In the genomic region with DNA sequence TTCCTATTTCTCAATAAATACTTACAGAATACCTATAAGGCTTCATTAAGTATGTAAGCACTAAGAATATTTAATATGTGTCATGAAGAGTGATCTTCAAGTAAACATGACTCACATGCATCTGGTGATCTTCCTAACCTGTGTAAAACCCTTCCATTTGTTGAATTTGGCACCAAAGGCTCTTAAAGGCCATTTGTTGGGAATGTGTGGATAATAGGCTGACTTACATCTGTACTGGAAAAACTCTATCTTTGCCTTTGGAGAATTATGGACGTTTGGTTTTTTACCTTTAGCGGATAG, we compare ENCODE assay signal across 19 cellular contexts.
DNase-seq lines count a peak whose midpoint lies in the region; ATAC-seq and TF ChIP-seq lines count a peak whose summit lies in the region.
"Had no signal": no experiment of that assay in that cellular context is flagged by ENCODE, and none has a peak within 500 bp of the region (broad histone marks: within the 10 kb centered on the region; RNA-seq: fewer than 3 reads in every experiment).

No MANE protein-coding gene starts in this region.

- H3K27ac ChIP-seq in upper lobe of left lung: peak overlapping the region; percentile 23 to 69 (median 56)
- H3K27ac ChIP-seq: VCaP had no signal

- DNase-seq in activated naive CD4-positive, alpha-beta T cell treated with anti-CD3 and anti-CD28 coated beads for 36 hours: no peak
- DNase-seq in activated naive CD4-positive, alpha-beta T cell treated with anti-CD3 and anti-CD28 coated beads, Interleukin-2, amount 50 U/mL, for 16 hours: no peak
- DNase-seq in activated B cell treated with CpG ODN at 0.5 μM for 24 hours: no peak
- DNase-seq in upper lobe of left lung: no peak
- no peak for DNase-seq in DMS153 (lab: John Stamatoyannopoulos, UW)
- DNase-seq in HAP-1 (ENCODE audit: low spot score in 2 of 2): no peak
- DNase-seq: activated effector memory CD4-positive, alpha-beta T cell treated with Interleukin-2 at 50 U/mL for 16 hours; DND-41; naive thymus-derived CD4-positive, alpha-beta T cell; NCI-H1436 treated with DMSO at 0.1 percent for 48 hours; NCI-H2227 treated with DMSO at 0.1 percent for 48 hours; T-helper 1 cell; transverse colon had no signal

- ATAC-seq in activated B cell treated with CpG ODN at 0.5 μM for 24 hours (ENCODE audit: low read depth) (no peak), esophagus mucosa (peak; percentile 48), upper lobe of left lung (ENCODE audit: low FRiP score in 2 of 2) (no peak), HG02798 (IDR thresholded peaks at IDR 0.05; ENCODE audit: poor library complexity, unreplicated experiment) (no peak)
- ATAC-seq: gastroesophageal sphincter had no signal

- H3K36me3 ChIP-seq in upper lobe of left lung (no peaks in the 10 kb centered on the region), HAP-1 (replicated peaks) (no peaks in the 10 kb centered on the region)
- H3K36me3 ChIP-seq: gastroesophageal sphincter, transverse colon had no signal

- no peak for TF ChIP-seq POLR2A in upper lobe of left lung (IDR thresholded peaks at IDR 0.05)

- TF ChIP-seq CTCF in activated B cell treated with CpG ODN at 0.5 μM for 24 hours (IDR thresholded peaks at IDR 0.05): no peak
- TF ChIP-seq CTCF in upper lobe of left lung (IDR thresholded peaks at IDR 0.05): no peak

- H3K9me3 ChIP-seq in upper lobe of left lung (peaks cover 0 to 5% (median 0%) of the 10 kb centered on the region in 4 donors), HAP-1 (no peaks in the 10 kb centered on the region)
- H3K9me3 ChIP-seq: transverse colon had no signal

- POLR2A ChIA-PET in activated B cell treated with CpG ODN at 0.5 μM for 24 hours (lab: Charles Lee): interaction anchor here (0.6 to 6.0 kb wide), 16 partner anchors 17 to 201 kb away, joined by 3 to 68 read pairs (median 11); a partner anchor contains a TSS

- CTCF ChIA-PET in activated naive CD4-positive, alpha-beta T cell treated with anti-CD3 and anti-CD28 coated beads for 36 hours (lab: Charles Lee): no interaction called here
- CTCF ChIA-PET in activated B cell treated with CpG ODN at 0.5 μM for 24 hours (lab: Charles Lee): interaction anchor here (1.1 kb wide), 1 partner anchor 127 kb away, joined by 3 read pairs; no protein-coding TSS in a partner anchor

- H3K27me3 ChIP-seq in upper lobe of left lung (no peaks in the 10 kb centered on the region), HAP-1 (ENCODE audit: low read depth) (no peaks in the 10 kb centered on the region)
- H3K27me3 ChIP-seq: gastroesophageal sphincter, transverse colon had no signal

- WGBS in upper lobe of left lung, 2 donors: 88 to 91% methylated on average over 2 of the region's 2 CpGs

- H3K4me1 ChIP-seq in upper lobe of left lung (no peaks in the 10 kb centered on the region), HAP-1 (no peaks in the 10 kb centered on the region)
- H3K4me1 ChIP-seq: gastroesophageal sphincter had no signal

- in situ Hi-C loops in HAP-1 (cut with MboI; ENCODE audit: low sequenced_read_pairs): no loop called here

- no peaks in the 10 kb centered on the region for H3K27me3 Mint-ChIP-seq in activated naive CD4-positive, alpha-beta T cell treated with anti-CD3 and anti-CD28 coated beads for 36 hours (ENCODE audit: low read depth)
- no peaks in the 10 kb centered on the region for H3K27me3 Mint-ChIP-seq in activated B cell treated with CpG ODN at 0.5 μM for 24 hours
- H3K27me3 Mint-ChIP-seq: naive thymus-derived CD4-positive, alpha-beta T cell; progenitor cell of endocrine pancreas had no signal

- intact Hi-C loops in activated naive CD4-positive, alpha-beta T cell treated with anti-CD3 and anti-CD28 coated beads for 36 hours (cut with micrococcal nuclease): loop anchor here (1.0 to 2.0 kb wide), 5 partner anchors 23 to 301 kb away; no protein-coding TSS in a partner anchor
- intact Hi-C loops in activated B cell treated with CpG ODN at 0.5 μM for 24 hours (cut with micrococcal nuclease): loop anchor here (1.0 to 10.0 kb wide), 11 partner anchors 22 to 301 kb away; a partner anchor contains a TSS

- no peak overlapping the region for H3K4me3 Mint-ChIP-seq in activated naive CD4-positive, alpha-beta T cell treated with anti-CD3 and anti-CD28 coated beads for 36 hours
- no peak overlapping the region for H3K4me3 Mint-ChIP-seq in activated B cell treated with CpG ODN at 0.5 μM for 24 hours

- no peak for TF ChIP-seq EP300 in upper lobe of left lung (IDR thresholded peaks at IDR 0.05)

- peaks cover 32% of the 10 kb centered on the region for H3K9me3 Mint-ChIP-seq in activated naive CD4-positive, alpha-beta T cell treated with anti-CD3 and anti-CD28 coated beads for 36 hours
- H3K9me3 Mint-ChIP-seq in activated B cell treated with CpG ODN at 0.5 μM for 24 hours: peaks cover 8% of the 10 kb centered on the region

- no peak overlapping the region for H3K4me3 ChIP-seq in upper lobe of left lung
- no peak overlapping the region for H3K4me3 ChIP-seq in HAP-1
- H3K4me3 ChIP-seq: gastroesophageal sphincter, skin epidermis, transverse colon had no signal

- H3K36me3 Mint-ChIP-seq in activated naive CD4-positive, alpha-beta T cell treated with anti-CD3 and anti-CD28 coated beads for 36 hours (ENCODE audit: low read depth): peaks cover 9% of the 10 kb centered on the region
- peaks cover 9% of the 10 kb centered on the region for H3K36me3 Mint-ChIP-seq in activated B cell treated with CpG ODN at 0.5 μM for 24 hours (ENCODE audit: low read depth)

- peaks cover 41% of the 10 kb centered on the region for H3K4me1 Mint-ChIP-seq in activated naive CD4-positive, alpha-beta T cell treated with anti-CD3 and anti-CD28 coated beads for 36 hours (ENCODE audit: low read depth)
- peaks cover 76% of the 10 kb centered on the region for H3K4me1 Mint-ChIP-seq in activated B cell treated with CpG ODN at 0.5 μM for 24 hours

- peak overlapping the region; percentile 89 for H3K27ac Mint-ChIP-seq in activated naive CD4-positive, alpha-beta T cell treated with anti-CD3 and anti-CD28 coated beads for 36 hours
- H3K27ac Mint-ChIP-seq in activated B cell treated with CpG ODN at 0.5 μM for 24 hours: peak overlapping the region; percentile 94
- H3K27ac Mint-ChIP-seq: progenitor cell of endocrine pancreas had no signal
